ENCODE assay signal across 19 cellular contexts in the genomic region with DNA sequence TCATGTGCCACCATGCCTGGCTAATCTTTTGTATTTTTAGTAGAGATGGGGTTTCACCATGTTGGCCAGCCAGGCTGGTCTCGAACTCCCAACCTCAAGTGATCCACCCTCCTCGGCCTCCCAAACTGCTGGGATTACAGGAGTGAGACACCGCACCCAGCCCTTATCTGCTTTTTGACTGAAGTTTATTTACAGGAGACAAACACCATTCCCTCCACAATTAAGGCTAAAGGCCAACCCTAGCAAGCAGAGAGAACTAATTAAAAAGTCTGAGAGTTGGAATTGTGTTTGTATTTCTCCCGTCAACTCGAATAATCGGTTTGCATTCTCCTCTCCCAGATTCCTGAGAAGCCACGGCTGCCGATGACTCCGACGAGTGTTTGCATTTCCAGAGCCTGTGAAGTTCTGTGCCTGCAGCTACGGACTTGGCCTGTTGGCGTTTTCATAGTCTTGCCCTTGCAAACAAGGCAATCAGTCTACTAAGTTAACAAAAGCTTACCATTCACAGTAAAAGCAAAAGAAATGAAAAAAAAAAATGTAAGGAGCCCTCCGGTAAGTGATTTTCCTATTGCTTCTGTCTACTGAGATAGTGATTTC.
DNase-seq lines count a peak whose midpoint lies in the region; ATAC-seq, FAIRE-seq and TF ChIP-seq lines count a peak whose summit lies in the region.
"Had no signal": no experiment of that assay in that cellular context is flagged by ENCODE, and none has a peak within 500 bp of the region (broad histone marks: within the 10 kb centered on the region; RNA-seq: fewer than 3 reads in every experiment).

No MANE protein-coding gene starts in this region.

- in situ Hi-C loops in HepG2 (cut with HindIII; ENCODE audit: extremely low pct_ligation_motif_present, low pct_unique_long_range_greater_than_20kb) (no loop called here), astrocyte of the spinal cord (cut with HindIII; ENCODE audit: low sequenced_read_pairs) (no loop called here)

- 2% methylated on average over 13 of the region's 13 CpGs for WGBS in HepG2 (ENCODE audit: low lambda C conversion rate)
- WGBS in right lobe of liver (ENCODE audit: insufficient coverage, low coverage, low lambda C conversion rate, missing lambda C conversion rate) = 29% methylated on average over 10 of the region's 13 CpGs

- H3K4me3 Mint-ChIP-seq in T-helper 2 cell treated with Interferon-gamma antibody and Interleukin-4, amounts not matched to agents 5 μg/mL and 100 μg/mL, for 36 hours = no peak overlapping the region
- H3K4me3 Mint-ChIP-seq: stimulated activated effector memory CD8-positive, alpha-beta T cell treated with anti-CD3 and anti-CD28 coated beads, Interleukin-12 subunit alpha, Interleukin-12 subunit beta, amount 100 ng/mL, for 72 hours had no signal

- TF ChIP-seq EP300 in HepG2 (IDR thresholded peaks at IDR 0.05; ENCODE audit: low read depth in 2 of 2, low read length in 2 of 2) = no peak
- TF ChIP-seq EP300 in HepG2 (CRISPR knock-in tag; IDR thresholded peaks at IDR 0.05; ENCODE audit: borderline replicate concordance) = no peak

- no peak overlapping the region for H3K4me2 ChIP-seq in HepG2 (ENCODE audit: low read depth, low read length)

- ATAC-seq in HepG2 (peak; percentile 77), right lobe of liver (no peak), upper lobe of right lung (peak; percentile 77), GM18505 (IDR thresholded peaks at IDR 0.05; ENCODE audit: unreplicated experiment) (no peak), HG02642 (IDR thresholded peaks at IDR 0.05; ENCODE audit: poor library complexity, unreplicated experiment) (no peak)
- ATAC-seq: stimulated activated effector memory CD8-positive, alpha-beta T cell treated with anti-CD3 and anti-CD28 coated beads, Interleukin-12 subunit alpha, Interleukin-12 subunit beta, amount 100 ng/mL, for 72 hours had no signal

- TF ChIP-seq POLR2A in HepG2 (IDR thresholded peaks at IDR 0.05; ENCODE audit: insufficient read depth in 1 of 2, low read depth in 2 of 2, low read length in 2 of 2) (no peak), right lobe of liver (IDR thresholded peaks at IDR 0.05) (no peak), GM18505 (IDR thresholded peaks at IDR 0.05; ENCODE audit: borderline replicate concordance, extremely low read depth, insufficient read depth, insufficient read length) (no peak)

- peaks cover 2% of the 10 kb centered on the region for H3K27me3 Mint-ChIP-seq in T-helper 2 cell treated with Interferon-gamma antibody and Interleukin-4, amounts not matched to agents 5 μg/mL and 100 μg/mL, for 36 hours (ENCODE audit: low read depth)

- no peak overlapping the region for H3K27ac Mint-ChIP-seq in T-helper 2 cell treated with Interferon-gamma antibody and Interleukin-4, amounts not matched to agents 5 μg/mL and 100 μg/mL, for 36 hours
- H3K27ac Mint-ChIP-seq: stimulated activated effector memory CD8-positive, alpha-beta T cell treated with anti-CD3 and anti-CD28 coated beads, Interleukin-12 subunit alpha, Interleukin-12 subunit beta, amount 100 ng/mL, for 72 hours had no signal

- no TSS peak for BruUV-seq in HepG2 (replicated peaks; lab: Mats Ljungman, UMichigan)

- CTCF ChIA-PET in HepG2 (lab: Yijun Ruan, JAX; ENCODE audit: low intra/inter-chr PET ratio, low total read pairs) = no interaction called here

- FAIRE-seq in HepG2 (lab: Jason Lieb, UNC) = no peak
- FAIRE-seq: G401.6, GM18507, pancreas had no signal

- H3K27ac ChIP-seq in HepG2 (ENCODE audit: extremely low read length, insufficient read depth, low read length) = no peak overlapping the region
- H3K27ac ChIP-seq in right lobe of liver = no peak overlapping the region
- H3K27ac ChIP-seq in upper lobe of right lung = no peak overlapping the region
- H3K27ac ChIP-seq: ascending aorta, pancreas had no signal

- no peaks in the 10 kb centered on the region for H3K9me3 Mint-ChIP-seq in T-helper 2 cell treated with Interferon-gamma antibody and Interleukin-4, amounts not matched to agents 5 μg/mL and 100 μg/mL, for 36 hours
- H3K9me3 Mint-ChIP-seq: stimulated activated effector memory CD8-positive, alpha-beta T cell treated with anti-CD3 and anti-CD28 coated beads, Interleukin-12 subunit alpha, Interleukin-12 subunit beta, amount 100 ng/mL, for 72 hours had no signal

- no peaks in the 10 kb centered on the region for H3K36me3 ChIP-seq in HepG2 (replicated peaks in 1 of 2; ENCODE audit: control insufficient read depth in 1 of 2, insufficient read depth in 2 of 2, low read length in 2 of 2)
- H3K36me3 ChIP-seq in right lobe of liver = no peaks in the 10 kb centered on the region
- no peaks in the 10 kb centered on the region for H3K36me3 ChIP-seq in upper lobe of right lung
- H3K36me3 ChIP-seq: ascending aorta, pancreas had no signal

- H3K79me2 ChIP-seq in HepG2 (ENCODE audit: insufficient read depth, low read length) = no peaks in the 10 kb centered on the region

- no peaks in the 10 kb centered on the region for H3K4me1 Mint-ChIP-seq in T-helper 2 cell treated with Interferon-gamma antibody and Interleukin-4, amounts not matched to agents 5 μg/mL and 100 μg/mL, for 36 hours (ENCODE audit: low read depth)
- H3K4me1 Mint-ChIP-seq: stimulated activated effector memory CD8-positive, alpha-beta T cell treated with anti-CD3 and anti-CD28 coated beads, Interleukin-12 subunit alpha, Interleukin-12 subunit beta, amount 100 ng/mL, for 72 hours had no signal

- H3K9ac ChIP-seq in HepG2 (ENCODE audit: insufficient read depth, low read depth, low read length) = no peak overlapping the region

- H3K4me1 ChIP-seq in HepG2 (ENCODE audit: insufficient read depth, low read length) (0 out of 2 replicates have a peak, but pooled peaks cover 8% of the 10 kb centered on the region), right lobe of liver (no peaks in the 10 kb centered on the region), upper lobe of right lung (no peaks in the 10 kb centered on the region)
- H3K4me1 ChIP-seq: ascending aorta, pancreas had no signal

- H4K20me1 ChIP-seq in HepG2 (ENCODE audit: insufficient read depth, low read length) = no peaks in the 10 kb centered on the region

- no peak overlapping the region for H2AFZ ChIP-seq in HepG2 (ENCODE audit: low read length)

- no peak for TF ChIP-seq CTCF in HepG2 (CRISPR knock-in tag; IDR thresholded peaks at IDR 0.05)
- no peak for TF ChIP-seq CTCF in right lobe of liver (IDR thresholded peaks at IDR 0.05)
- no peak for TF ChIP-seq CTCF in astrocyte of the spinal cord (IDR thresholded peaks at IDR 0.05; ENCODE audit: low read depth, low read length)
- TF ChIP-seq CTCF in upper lobe of right lung (IDR thresholded peaks at IDR 0.05) = no peak

- no peaks in the 10 kb centered on the region for H3K36me3 Mint-ChIP-seq in T-helper 2 cell treated with Interferon-gamma antibody and Interleukin-4, amounts not matched to agents 5 μg/mL and 100 μg/mL, for 36 hours (ENCODE audit: low read depth)

- peaks cover 11 to 53% of the 10 kb centered on the region in 2 experiments; a peak in 4 of 5 replicates for H3K27me3 ChIP-seq in HepG2 (ENCODE audit: control insufficient read depth in 1 of 2, insufficient read depth in 2 of 2, low read length in 2 of 2)
- no peaks in the 10 kb centered on the region for H3K27me3 ChIP-seq in right lobe of liver
- H3K27me3 ChIP-seq in upper lobe of right lung = peaks cover 6% of the 10 kb centered on the region

- no peaks in the 10 kb centered on the region for H3K9me3 ChIP-seq in HepG2 (ENCODE audit: low read length)
- H3K9me3 ChIP-seq in right lobe of liver = no peaks in the 10 kb centered on the region
- H3K9me3 ChIP-seq in upper lobe of right lung = no peaks in the 10 kb centered on the region
- H3K9me3 ChIP-seq: ascending aorta, pancreas had no signal

- no peak overlapping the region for H3K4me3 ChIP-seq in HepG2 (replicated peaks in 1 of 3; ENCODE audit: insufficient read depth in 1 of 3, low read depth in 2 of 3, low read length in 3 of 3)
- H3K4me3 ChIP-seq in right lobe of liver = no peak overlapping the region
- no peak overlapping the region for H3K4me3 ChIP-seq in astrocyte of the spinal cord (ENCODE audit: low read depth, low read length)
- no peak overlapping the region for H3K4me3 ChIP-seq in upper lobe of right lung
- H3K4me3 ChIP-seq: ascending aorta, pancreas had no signal

- no peak for TF ChIP-seq RAD21 in HepG2 (CRISPR knock-in tag; IDR thresholded peaks at IDR 0.05)

- DNase-seq in HepG2 (ENCODE audit: low spot score) (peak; percentile 26), right lobe of liver (no peak), astrocyte of the spinal cord (ENCODE audit: low read depth, low spot score) (peak; percentile 31), iPS-NIHi7 (ENCODE audit: extremely low spot score) (peak; percentile 66), upper lobe of right lung (no peak)
- DNase-seq in T-helper 2 cell treated with Interferon-gamma antibody and Interleukin-4, amounts not matched to agents 5 μg/mL and 100 μg/mL, for 36 hours (ENCODE audit: low spot score) = no peak
- DNase-seq: activated T-cell treated with anti-CD3 and anti-CD28 coated beads, Interleukin-2, amount 50 U/mL, for 48 hours; hippocampal formation; KG1; NCI-H2081 treated with DMSO at 0.1 percent for 48 hours; NK-92 treated with Interleukin-12 subunit alpha and Interleukin-12 subunit beta, amount 100 ng/mL, for 24 hours; pancreas; stimulated activated CD4-positive, alpha-beta T cell treated with anti-CD3 and anti-CD28 coated beads, Interleukin-2, amount 100 ng/mL, for 24 hours had no signal

- POLR2A ChIA-PET in HepG2 (lab: Yijun Ruan, JAX) = no interaction called here

- intact Hi-C loops in HepG2 (cut with micrococcal nuclease; ENCODE audit: unreplicated experiment) (no loop called here), right lobe of liver (cut with DNase I) (loop anchor here (10.0 kb wide), 2 partner anchors 266 to 396 kb away; no protein-coding TSS in a partner anchor), upper lobe of right lung (cut with DNase I) (no loop called here)

TF ChIP-seq in HepG2, 621 proteins besides CTCF, POLR2A, EP300 and RAD21 (continues in another document):
- TF ChIP-seq, protein P1, sequence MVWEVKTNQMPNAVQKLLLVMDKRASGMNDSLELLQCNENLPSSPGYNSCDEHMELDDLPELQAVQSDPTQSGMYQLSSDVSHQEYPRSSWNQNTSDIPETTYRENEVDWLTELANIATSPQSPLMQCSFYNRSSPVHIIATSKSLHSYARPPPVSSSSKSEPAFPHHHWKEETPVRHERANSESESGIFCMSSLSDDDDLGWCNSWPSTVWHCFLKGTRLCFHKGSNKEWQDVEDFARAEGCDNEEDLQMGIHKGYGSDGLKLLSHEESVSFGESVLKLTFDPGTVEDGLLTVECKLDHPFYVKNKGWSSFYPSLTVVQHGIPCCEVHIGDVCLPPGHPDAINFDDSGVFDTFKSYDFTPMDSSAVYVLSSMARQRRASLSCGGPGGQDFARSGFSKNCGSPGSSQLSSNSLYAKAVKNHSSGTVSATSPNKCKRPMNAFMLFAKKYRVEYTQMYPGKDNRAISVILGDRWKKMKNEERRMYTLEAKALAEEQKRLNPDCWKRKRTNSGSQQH (CRISPR knock-in tag; IDR thresholded peaks at IDR 0.05; ENCODE audit: low read depth) = no peak
- TF ChIP-seq ZFP36L1 (CRISPR knock-in tag; IDR thresholded peaks at IDR 0.05) (no peak), TRIM24 (CRISPR knock-in tag; IDR thresholded peaks at IDR 0.05) (no peak), HIVEP1 (CRISPR knock-in tag; IDR thresholded peaks at IDR 0.05) (no peak), TCF7L2 (IDR thresholded peaks at IDR 0.05; ENCODE audit: low read depth, low read length) (no peak)

Comparison
In these comparisons a context has a peak if more than half of its experiments do, and no peak if none do; other contexts are left out.
1. ATAC-seq: peak in HepG2 (single experiment) and upper lobe of right lung (single experiment); none in right lobe of liver (0 of 4), GM18505 (single experiment) and HG02642 (single experiment).
2. DNase-seq: peak in HepG2 (single experiment), astrocyte of the spinal cord (single experiment) and iPS-NIHi7 (single experiment); none in right lobe of liver (0 of 3), upper lobe of right lung (single experiment) and T-helper 2 cell treated with Interferon-gamma antibody and Interleukin-4, amounts not matched to agents 5 μg/mL and 100 μg/mL, for 36 hours (single experiment).
3. intact Hi-C loops: an anchor here in right lobe of liver (10.0 kb wide); none called in HepG2 and upper lobe of right lung.